Comparison of ENCODE assay signal across 24 cellular contexts in genomic region chr21:45931397-45931969, GRCh38.
"Had no signal": no experiment of that assay in that cellular context is flagged by ENCODE, and none has a peak within 500 bp of the region (broad histone marks: within the 10 kb centered on the region; RNA-seq: fewer than 3 reads in every experiment).

No MANE protein-coding gene starts in this region.

- H3K9me3 Mint-ChIP-seq: activated naive CD4-positive, alpha-beta T cell treated with anti-CD3 and anti-CD28 coated beads, Interleukin-2, amount 50 U/mL, for 24 hours; nephron; T-helper 2 cell treated with Interferon-gamma antibody and Interleukin-4, amounts not matched to agents 5 μg/mL and 100 μg/mL, for 36 hours had no signal

- H3K9me3 ChIP-seq: neutrophil, suprapubic skin, upper lobe of right lung had no signal

- H3K36me3 Mint-ChIP-seq: activated naive CD4-positive, alpha-beta T cell treated with anti-CD3 and anti-CD28 coated beads, Interleukin-2, amount 50 U/mL, for 24 hours had no signal

- H2AFZ ChIP-seq: hepatocyte had no signal

- H3K27ac Mint-ChIP-seq: activated CD4-positive, alpha-beta T cell treated with anti-CD3 and anti-CD28 coated beads, Interleukin-2, amount 10 ng/mL, durations not matched to agents 7 days and 5 days; activated naive CD4-positive, alpha-beta T cell treated with anti-CD3 and anti-CD28 coated beads, Interleukin-2, amount 50 U/mL, for 24 hours; nephron; progenitor cell of endocrine pancreas; T-helper 2 cell treated with Interferon-gamma antibody and Interleukin-4, amounts not matched to agents 5 μg/mL and 100 μg/mL, for 36 hours had no signal

- H3K4me3 Mint-ChIP-seq: activated CD4-positive, alpha-beta T cell treated with anti-CD3 and anti-CD28 coated beads, Interleukin-2, amount 10 ng/mL, durations not matched to agents 7 days and 5 days; activated naive CD4-positive, alpha-beta T cell treated with anti-CD3 and anti-CD28 coated beads, Interleukin-2, amount 50 U/mL, for 24 hours; nephron; T-helper 2 cell treated with Interferon-gamma antibody and Interleukin-4, amounts not matched to agents 5 μg/mL and 100 μg/mL, for 36 hours had no signal

- H3K4me3 ChIP-seq: breast epithelium, gastroesophageal sphincter, hepatocyte, ovary, sigmoid colon, suprapubic skin, tibial artery, upper lobe of right lung had no signal

- H3K4me2 ChIP-seq: hepatocyte had no signal

- DNase-seq: activated CD4-positive, alpha-beta T cell treated with anti-CD3 and anti-CD28 coated beads, Interleukin-2, amount 10 ng/mL, durations not matched to agents 7 days and 5 days; activated CD8-positive, alpha-beta memory T cell treated with anti-CD3 and anti-CD28 coated beads, Interleukin-2, amount 50 U/mL, for 4 hours; activated gamma-delta T cell treated with Interleukin-2 at 50 U/mL for 16 hours; central memory CD4-positive, alpha-beta T cell; islet precursor cell; left colon; mammary epithelial cell; ovary; sigmoid colon; small intestine; stimulated activated CD4-positive, alpha-beta T cell treated with anti-CD3 and anti-CD28 coated beads, Interleukin-2, amount 100 ng/mL, for 24 hours; stimulated activated naive CD4-positive, alpha-beta T cell; tibial artery; upper lobe of right lung had no signal

- H3K36me3 ChIP-seq: breast epithelium, neutrophil, ovary, sigmoid colon, suprapubic skin, upper lobe of right lung had no signal

- H3K27me3 ChIP-seq: gastroesophageal sphincter, hepatocyte, neutrophil, ovary, sigmoid colon, suprapubic skin, tibial artery, upper lobe of right lung had no signal

- H3K27me3 Mint-ChIP-seq: activated CD4-positive, alpha-beta T cell treated with anti-CD3 and anti-CD28 coated beads, Interleukin-2, amount 10 ng/mL, durations not matched to agents 7 days and 5 days; activated naive CD4-positive, alpha-beta T cell treated with anti-CD3 and anti-CD28 coated beads, Interleukin-2, amount 50 U/mL, for 24 hours had no signal

- H3K4me1 Mint-ChIP-seq: activated CD4-positive, alpha-beta T cell treated with anti-CD3 and anti-CD28 coated beads, Interleukin-2, amount 10 ng/mL, durations not matched to agents 7 days and 5 days; nephron had no signal

- H3K27ac ChIP-seq: breast epithelium, gastroesophageal sphincter, hepatocyte, neutrophil, ovary, sigmoid colon, suprapubic skin, tibial artery, upper lobe of right lung, VCaP had no signal

- ATAC-seq: gastroesophageal sphincter, left colon, upper lobe of right lung had no signal

- H3K79me2 ChIP-seq: hepatocyte had no signal

- H3K4me1 ChIP-seq: breast epithelium, gastroesophageal sphincter, sigmoid colon, suprapubic skin, tibial artery, upper lobe of right lung had no signal
